In the genomic region with DNA sequence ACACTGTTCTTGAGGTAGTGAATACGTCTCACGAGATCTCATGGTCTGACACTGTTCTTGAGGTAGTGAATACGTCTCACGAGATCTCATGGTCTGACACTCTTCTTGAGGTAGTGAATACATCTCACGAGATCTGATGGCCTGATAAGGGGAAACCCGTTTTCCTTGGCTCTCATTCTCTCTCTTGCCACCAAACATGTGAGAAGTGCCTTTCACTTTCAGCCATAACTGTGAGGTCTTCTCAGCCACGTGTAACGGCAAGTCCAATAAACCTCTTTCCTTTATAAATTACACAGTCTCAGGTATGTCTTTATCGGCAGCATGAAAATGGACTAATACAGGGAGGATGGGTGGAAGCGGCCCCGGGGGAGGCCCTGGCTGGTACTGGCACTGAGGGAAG, we compare ENCODE assay signal across 11 cellular contexts. TPM values are rescaled to one million over a fixed set of nuclear protein-coding genes. Genes with fewer than 3 reads are reported as not detected.
DNase-seq lines count a peak whose midpoint lies in the region; ATAC-seq and TF ChIP-seq lines count a peak whose summit lies in the region.
"Not testable (repeated sequence)": the region's sequence is repeated elsewhere in the genome, so short reads cannot be mapped to it uniquely, and the experiment has no call there.
"Had no signal": no experiment of that assay in that cellular context is flagged by ENCODE, and none has a peak within 500 bp of the region (broad histone marks: within the 10 kb centered on the region; RNA-seq: fewer than 3 reads in every experiment).

No MANE protein-coding gene starts in this region.

- not testable (repeated sequence) for H3K36me3 Mint-ChIP-seq in T-helper 1 cell treated with Interleukin-12 subunit alpha and Interleukin-12 subunit beta and Interleukin-4 antibody, amounts not matched to agents 30 μg/mL and 1 μg/mL, for 36 hours (ENCODE audit: low read depth); activated CD8-positive, alpha-beta T cell treated with anti-CD3 and anti-CD28 coated beads for 36 hours (ENCODE audit: low read depth); activated T-cell treated with anti-CD3 and anti-CD28 coated beads, Interleukin-2, amount 50 U/mL, for 72 hours (ENCODE audit: insufficient read depth in 2 of 2); activated T-helper 17 cell treated with anti-CD3 and anti-CD28 coated beads, Interleukin-2, amount 50 U/mL, for 72 hours (ENCODE audit: low read depth); natural killer cell treated with Interleukin-12 subunit alpha and Interleukin-12 subunit beta and Interleukin-15 and Interleukin-18, amount 100 ng/mL, for 72 hours

- H3K4me3 Mint-ChIP-seq in T-helper 1 cell treated with Interleukin-12 subunit alpha and Interleukin-12 subunit beta and Interleukin-4 antibody, amounts not matched to agents 30 μg/mL and 1 μg/mL, for 36 hours; activated CD8-positive, alpha-beta T cell treated with anti-CD3 and anti-CD28 coated beads for 36 hours; activated T-cell treated with anti-CD3 and anti-CD28 coated beads, Interleukin-2, amount 50 U/mL, for 72 hours; activated T-helper 17 cell treated with anti-CD3 and anti-CD28 coated beads, Interleukin-2, amount 50 U/mL, for 72 hours; natural killer cell treated with Interleukin-12 subunit alpha and Interleukin-12 subunit beta and Interleukin-15 and Interleukin-18, amount 100 ng/mL, for 72 hours: not testable (repeated sequence)

- intact Hi-C loops in activated CD8-positive, alpha-beta T cell treated with anti-CD3 and anti-CD28 coated beads for 36 hours (cut with micrococcal nuclease): not testable (repeated sequence)

- peak overlapping the region; percentile 22 for H3K27ac Mint-ChIP-seq in T-helper 1 cell treated with Interleukin-12 subunit alpha and Interleukin-12 subunit beta and Interleukin-4 antibody, amounts not matched to agents 30 μg/mL and 1 μg/mL, for 36 hours
- not testable (repeated sequence) for H3K27ac Mint-ChIP-seq in activated CD8-positive, alpha-beta T cell treated with anti-CD3 and anti-CD28 coated beads for 36 hours; activated T-cell treated with anti-CD3 and anti-CD28 coated beads, Interleukin-2, amount 50 U/mL, for 72 hours; activated T-helper 17 cell treated with anti-CD3 and anti-CD28 coated beads, Interleukin-2, amount 50 U/mL, for 72 hours; natural killer cell treated with Interleukin-12 subunit alpha and Interleukin-12 subunit beta and Interleukin-15 and Interleukin-18, amount 100 ng/mL, for 72 hours

- CTCF ChIA-PET in activated CD8-positive, alpha-beta T cell treated with anti-CD3 and anti-CD28 coated beads for 36 hours (lab: Charles Lee): not testable (repeated sequence)

- ATAC-seq in activated CD8-positive, alpha-beta T cell treated with anti-CD3 and anti-CD28 coated beads for 36 hours: peak; percentile 42
- peak; percentile 35 to 51 for ATAC-seq in activated T-cell treated with anti-CD3 and anti-CD28 coated beads, Interleukin-2, amount 50 U/mL, for 72 hours (replicated peaks in 1 of 2)
- ATAC-seq in activated T-helper 17 cell treated with anti-CD3 and anti-CD28 coated beads, Interleukin-2, amount 50 U/mL, for 72 hours (replicated peaks): peak; percentile 38
- ATAC-seq in natural killer cell treated with Interleukin-12 subunit alpha and Interleukin-12 subunit beta and Interleukin-15 and Interleukin-18, amount 100 ng/mL, for 72 hours: not testable (repeated sequence)

- H3K9me3 Mint-ChIP-seq in T-helper 1 cell treated with Interleukin-12 subunit alpha and Interleukin-12 subunit beta and Interleukin-4 antibody, amounts not matched to agents 30 μg/mL and 1 μg/mL, for 36 hours; activated CD8-positive, alpha-beta T cell treated with anti-CD3 and anti-CD28 coated beads for 36 hours; activated T-cell treated with anti-CD3 and anti-CD28 coated beads, Interleukin-2, amount 50 U/mL, for 72 hours; activated T-helper 17 cell treated with anti-CD3 and anti-CD28 coated beads, Interleukin-2, amount 50 U/mL, for 72 hours; natural killer cell treated with Interleukin-12 subunit alpha and Interleukin-12 subunit beta and Interleukin-15 and Interleukin-18, amount 100 ng/mL, for 72 hours: not testable (repeated sequence)

- H3K27me3 Mint-ChIP-seq in T-helper 1 cell treated with Interleukin-12 subunit alpha and Interleukin-12 subunit beta and Interleukin-4 antibody, amounts not matched to agents 30 μg/mL and 1 μg/mL, for 36 hours (ENCODE audit: low read depth); activated CD8-positive, alpha-beta T cell treated with anti-CD3 and anti-CD28 coated beads for 36 hours; activated T-cell treated with anti-CD3 and anti-CD28 coated beads, Interleukin-2, amount 50 U/mL, for 72 hours (ENCODE audit: low read depth); activated T-helper 17 cell treated with anti-CD3 and anti-CD28 coated beads, Interleukin-2, amount 50 U/mL, for 72 hours; natural killer cell treated with Interleukin-12 subunit alpha and Interleukin-12 subunit beta and Interleukin-15 and Interleukin-18, amount 100 ng/mL, for 72 hours: not testable (repeated sequence)

- not testable (repeated sequence) for H3K4me3 ChIP-seq in GM12865 (ENCODE audit: low read depth, low read length)

- POLR2A ChIA-PET in activated CD8-positive, alpha-beta T cell treated with anti-CD3 and anti-CD28 coated beads for 36 hours (lab: Charles Lee): not testable (repeated sequence)

- not testable (repeated sequence) for H3K4me1 Mint-ChIP-seq in T-helper 1 cell treated with Interleukin-12 subunit alpha and Interleukin-12 subunit beta and Interleukin-4 antibody, amounts not matched to agents 30 μg/mL and 1 μg/mL, for 36 hours (ENCODE audit: low read depth); activated CD8-positive, alpha-beta T cell treated with anti-CD3 and anti-CD28 coated beads for 36 hours (ENCODE audit: low read depth); activated T-cell treated with anti-CD3 and anti-CD28 coated beads, Interleukin-2, amount 50 U/mL, for 72 hours (ENCODE audit: low read depth); activated T-helper 17 cell treated with anti-CD3 and anti-CD28 coated beads, Interleukin-2, amount 50 U/mL, for 72 hours; natural killer cell treated with Interleukin-12 subunit alpha and Interleukin-12 subunit beta and Interleukin-15 and Interleukin-18, amount 100 ng/mL, for 72 hours (ENCODE audit: low read depth in 2 of 2)

- DNase-seq in GM12865 (ENCODE audit: low read depth): peak; percentile 27
- peak; percentile 13 for DNase-seq in activated CD8-positive, alpha-beta T cell treated with anti-CD3 and anti-CD28 coated beads for 36 hours
- not testable (repeated sequence) for DNase-seq in activated T-cell treated with anti-CD3 and anti-CD28 coated beads, Interleukin-2, amount 50 U/mL, for 72 hours
- peak; percentile 51 for DNase-seq in natural killer cell treated with Interleukin-12 subunit alpha and Interleukin-12 subunit beta and Interleukin-15 and Interleukin-18, amount 100 ng/mL, for 72 hours (ENCODE audit: low spot score)

- TF ChIP-seq CTCF in GM12865 (IDR thresholded peaks at IDR 0.05; ENCODE audit: insufficient read depth, low read depth, low read length, missing control alignments); activated CD8-positive, alpha-beta T cell treated with anti-CD3 and anti-CD28 coated beads for 36 hours (IDR thresholded peaks at IDR 0.05): not testable (repeated sequence)

RNA-seq across cellular contexts. Expression of gene DOC2B, which starts 12.8 kb away (rescaled TPM):
- total RNA-seq in activated CD8-positive, alpha-beta T cell treated with anti-CD3 and anti-CD28 coated beads for 36 hours: not detected
- under 1 TPM; 0.12 to 0.25 TPM for total RNA-seq in activated T-cell treated with anti-CD3 and anti-CD28 coated beads, Interleukin-2, amount 50 U/mL, for 72 hours
- total RNA-seq in activated T-helper 17 cell treated with anti-CD3 and anti-CD28 coated beads, Interleukin-2, amount 50 U/mL, for 72 hours: 1 to 10 TPM in 1 of 2 donors, under 1 TPM in 1; 0.45 to 1.3 TPM
- 10 to 100 TPM in 1 of 2 donors, 1 to 10 TPM in 1; 3.7 to 17.9 TPM for total RNA-seq in natural killer cell treated with Interleukin-12 subunit alpha and Interleukin-12 subunit beta and Interleukin-15 and Interleukin-18, amount 100 ng/mL, for 72 hours
- total RNA-seq: Caco-2 had no signal

RNA-seq across cellular contexts. Expression of gene SCGB1C2, which starts 31.2 kb away (rescaled TPM):
- total RNA-seq in activated CD8-positive, alpha-beta T cell treated with anti-CD3 and anti-CD28 coated beads for 36 hours: not detected
- not detected for total RNA-seq in activated T-cell treated with anti-CD3 and anti-CD28 coated beads, Interleukin-2, amount 50 U/mL, for 72 hours
- total RNA-seq in activated T-helper 17 cell treated with anti-CD3 and anti-CD28 coated beads, Interleukin-2, amount 50 U/mL, for 72 hours: not detected
- not detected for total RNA-seq in natural killer cell treated with Interleukin-12 subunit alpha and Interleukin-12 subunit beta and Interleukin-15 and Interleukin-18, amount 100 ng/mL, for 72 hours
- total RNA-seq: A673; Caco-2; Calu3; CD4-positive, alpha-beta T cell; CD8-positive, alpha-beta T cell had no signal
